1 cellular context compared by ENCODE assay signal in genomic region chr6:26087284-26088115, GRCh38.
TF ChIP-seq lines count a peak whose summit lies in the region.

Gene HFE (plus strand): TSS chr6:26087429. CDS start chr6:26087441, 12 bp downstream.

TF ChIP-seq in K562, 482 proteins besides CTCF, POLR2A, EP300 and RAD21 (continued from another document and continues in another):
- TF ChIP-seq ZC3H11A (IDR thresholded peaks at IDR 0.05; ENCODE audit: low read depth, low read length), result no peak
- no peak for TF ChIP-seq CBFA2T2 (conservative IDR thresholded peaks at IDR 0.05)
- no peak for TF ChIP-seq POLR2AphosphoS5 (IDR thresholded peaks at IDR 0.05; ENCODE audit: control insufficient read depth, insufficient read depth, low read depth, low read length)
- no peak for TF ChIP-seq GTF3C2 (IDR thresholded peaks at IDR 0.05; ENCODE audit: borderline replicate concordance, extremely low read depth, insufficient read length)
- no peak for TF ChIP-seq ATF6 (CRISPR knock-in tag; IDR thresholded peaks at IDR 0.05)
- no peak for TF ChIP-seq FOXP1 (CRISPR knock-in tag; IDR thresholded peaks at IDR 0.05)
- TF ChIP-seq STAT5A (IDR thresholded peaks at IDR 0.05; ENCODE audit: borderline replicate concordance, low read length), result no peak
- TF ChIP-seq ZSCAN32 (CRISPR knock-in tag; IDR thresholded peaks at IDR 0.05), result no peak
- TF ChIP-seq CBX8 (IDR thresholded peaks at IDR 0.05; ENCODE audit: borderline replicate concordance, extremely low read depth, low read depth, low read length, poor library complexity, severe bottlenecking), result no peak
- TF ChIP-seq ZNF707 (CRISPR knock-in tag; conservative IDR thresholded peaks at IDR 0.05), result no peak
- TF ChIP-seq TCF15 (CRISPR knock-in tag; IDR thresholded peaks at IDR 0.05), result no peak
- no peak for TF ChIP-seq MEF2D (tag; conservative IDR thresholded peaks at IDR 0.05; ENCODE audit: low read depth)
- TF ChIP-seq ZC3H8 (IDR thresholded peaks at IDR 0.05), result no peak
- no peak; the same call in 1 of the 2 replicates for TF ChIP-seq E2F5 (CRISPR knock-in tag; IDR thresholded peaks at IDR 0.05)
- TF ChIP-seq FOS (IDR thresholded peaks at IDR 0.05; ENCODE audit: extremely low read depth, insufficient read length), result no peak
- 0 out of 2 replicates have a peak, but pooled peaks have one; percentile 16 for TF ChIP-seq KAT7 (CRISPR knock-in tag; IDR thresholded peaks at IDR 0.05; ENCODE audit: borderline replicate concordance)
- no peak for TF ChIP-seq CHD7 (IDR thresholded peaks at IDR 0.05; ENCODE audit: low read depth, low read length)
- no peak for TF ChIP-seq NCOA1 (IDR thresholded peaks at IDR 0.05; ENCODE audit: low read depth)
- no peak for TF ChIP-seq HDAC1 (IDR thresholded peaks at IDR 0.05)
- TF ChIP-seq ZNF444 (CRISPR knock-in tag; IDR thresholded peaks at IDR 0.05), result no peak
- TF ChIP-seq ZBTB11 (CRISPR knock-in tag; IDR thresholded peaks at IDR 0.05), result 0 out of 6 replicates have a peak, but pooled peaks of 1 of the 3 experiments have one; percentile 53
- peak; percentile 78 for TF ChIP-seq VEZF1 (CRISPR knock-in tag; IDR thresholded peaks at IDR 0.05)
- peak in 1 of 2 experiments; percentile 39; a peak in 1 of 4 replicates for TF ChIP-seq ZNF639 (CRISPR knock-in tag; conservative IDR thresholded peaks at IDR 0.05 in 1 of 2, IDR thresholded peaks at IDR 0.05 in 1 of 2)
- TF ChIP-seq HNRNPLL (IDR thresholded peaks at IDR 0.05; ENCODE audit: low read depth, low read length, poor library complexity, severe bottlenecking), result peak; percentile 83
- TF ChIP-seq CREB5 (CRISPR knock-in tag; IDR thresholded peaks at IDR 0.05), result no peak
- TF ChIP-seq TOE1 (IDR thresholded peaks at IDR 0.05; ENCODE audit: borderline replicate concordance), result peak; percentile 64; the same call in 1 of the 2 replicates
- no peak for TF ChIP-seq TOE1 (CRISPR knock-in tag; IDR thresholded peaks at IDR 0.05; ENCODE audit: borderline replicate concordance, low read depth)
- TF ChIP-seq LEF1 (IDR thresholded peaks at IDR 0.05), result peak; percentile 54; the same call in 1 of the 2 replicates
